Comparison of ENCODE assay signal across 2 cellular contexts in genomic region chr10:119781498-119781897, GRCh38.
TF ChIP-seq lines count a peak whose summit lies in the region.

No MANE protein-coding gene starts in this region.

TF ChIP-seq in WTC11, 78 proteins besides CTCF, POLR2A, EP300 and RAD21:
- no peak for TF ChIP-seq ZNF219 (CRISPR knock-in tag; IDR thresholded peaks at IDR 0.05; ENCODE audit: borderline replicate concordance)
- no peak for TF ChIP-seq FOXP4 (CRISPR knock-in tag; IDR thresholded peaks at IDR 0.05)
- no peak for TF ChIP-seq AR (CRISPR knock-in tag; IDR thresholded peaks at IDR 0.05)
- no peak for TF ChIP-seq TCF7 (CRISPR knock-in tag; IDR thresholded peaks at IDR 0.05; ENCODE audit: low read depth)
- TF ChIP-seq E2F4 (CRISPR knock-in tag; IDR thresholded peaks at IDR 0.05; ENCODE audit: borderline replicate concordance, low read depth) = no peak
- TF ChIP-seq IRF2 (CRISPR knock-in tag; IDR thresholded peaks at IDR 0.05; ENCODE audit: borderline replicate concordance, low read depth) = no peak
- TF ChIP-seq STAT6 (CRISPR knock-in tag; conservative IDR thresholded peaks at IDR 0.05; ENCODE audit: low read depth) = no peak
- no peak for TF ChIP-seq TP53 (CRISPR knock-in tag; IDR thresholded peaks at IDR 0.05)
- TF ChIP-seq ZNF138 (CRISPR knock-in tag; conservative IDR thresholded peaks at IDR 0.05) = no peak
- no peak for TF ChIP-seq PRRX2 (CRISPR knock-in tag; IDR thresholded peaks at IDR 0.05)
- TF ChIP-seq RORB (CRISPR knock-in tag; IDR thresholded peaks at IDR 0.05) = no peak
- TF ChIP-seq ZNF396 (CRISPR knock-in tag; IDR thresholded peaks at IDR 0.05; ENCODE audit: borderline replicate concordance) = no peak
- no peak for TF ChIP-seq TEAD4 (CRISPR knock-in tag; IDR thresholded peaks at IDR 0.05)
- TF ChIP-seq E2F1 (CRISPR knock-in tag; IDR thresholded peaks at IDR 0.05) = no peak
- TF ChIP-seq GTF2I (CRISPR knock-in tag; conservative IDR thresholded peaks at IDR 0.05) = no peak
- no peak for TF ChIP-seq ZNF416 (CRISPR knock-in tag; IDR thresholded peaks at IDR 0.05)

TF ChIP-seq in GM12878, 131 proteins besides CTCF, POLR2A, EP300 and RAD21:
- TF ChIP-seq SMAD1 (IDR thresholded peaks at IDR 0.05; ENCODE audit: low read depth, partially characterized antibody) = no peak
- no peak for TF ChIP-seq IKZF1 (conservative IDR thresholded peaks at IDR 0.05)
- TF ChIP-seq JUNB (IDR thresholded peaks at IDR 0.05) = peak; percentile 49
- TF ChIP-seq IRF3 (IDR thresholded peaks at IDR 0.05) = no peak
- no peak for TF ChIP-seq ASH2L (IDR thresholded peaks at IDR 0.05; ENCODE audit: borderline replicate concordance, low read depth)
- TF ChIP-seq POU2F2 (IDR thresholded peaks at IDR 0.05; ENCODE audit: borderline replicate concordance, low read depth, low read length) = no peak
- TF ChIP-seq FOXM1 (IDR thresholded peaks at IDR 0.05; ENCODE audit: low read depth, low read length) = peak; percentile 31; the same call in 1 of the 2 replicates
- TF ChIP-seq MEF2A (IDR thresholded peaks at IDR 0.05; ENCODE audit: insufficient read depth, low read depth, low read length) = no peak
- TF ChIP-seq MEF2B (IDR thresholded peaks at IDR 0.05; ENCODE audit: partially characterized antibody, poor library complexity, severe bottlenecking) = peak; percentile 59
- no peak for TF ChIP-seq MYB (IDR thresholded peaks at IDR 0.05; ENCODE audit: borderline replicate concordance, low read depth, low read length)
